21 cellular contexts compared by ENCODE assay signal in the genomic region with DNA sequence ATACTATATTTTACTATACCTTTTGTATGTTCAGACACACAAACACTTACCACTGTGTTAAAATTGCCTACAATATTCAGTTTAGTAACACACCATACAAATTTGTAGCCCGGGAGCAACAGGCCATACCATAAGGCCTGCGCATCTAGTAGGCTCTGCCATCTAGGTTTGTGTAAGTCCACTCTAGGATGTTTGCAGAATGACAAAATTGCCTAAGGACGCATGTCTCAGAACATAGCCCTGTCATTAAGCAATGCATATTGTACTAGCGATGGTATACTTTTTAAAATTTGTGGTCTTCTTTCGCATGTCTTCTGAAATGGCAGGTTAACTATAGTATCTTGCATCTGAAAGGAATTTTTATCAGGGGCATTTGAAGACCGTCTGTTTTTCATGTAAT. TPM values are rescaled to one million over a fixed set of nuclear protein-coding genes. Genes with fewer than 3 reads are reported as not detected.
DNase-seq lines count a peak whose midpoint lies in the region; ATAC-seq, FAIRE-seq and TF ChIP-seq lines count a peak whose summit lies in the region.
"Had no signal": no experiment of that assay in that cellular context is flagged by ENCODE, and none has a peak within 500 bp of the region (broad histone marks: within the 10 kb centered on the region; RNA-seq: fewer than 3 reads in every experiment).

No MANE protein-coding gene starts in this region.

- no peaks in the 10 kb centered on the region for H3K27me3 ChIP-seq in PC-3 (ENCODE audit: low read length)
- no peaks in the 10 kb centered on the region for H3K27me3 ChIP-seq in bronchial epithelial cell (ENCODE audit: control insufficient read depth, insufficient read depth, low read length)
- H3K27me3 ChIP-seq in trophoblast cell (ENCODE audit: insufficient read depth, low read length) = no peaks in the 10 kb centered on the region
- H3K27me3 ChIP-seq: BLaER1 treated with 17β-estradiol and CSF1 and Interleukin-3, amounts not matched to agents 10 nM and 100 nM had no signal

- H2BK5ac ChIP-seq in trophoblast cell (ENCODE audit: low read depth, low read length, poor library complexity) = no peak overlapping the region

- H3K27ac ChIP-seq in PC-3 (ENCODE audit: low read length) (no peak overlapping the region), trophoblast cell (ENCODE audit: low read depth, low read length) (no peak overlapping the region)
- H3K27ac ChIP-seq: 22Rv1; A549; BLaER1 treated with 17β-estradiol and CSF1 and Interleukin-3, amounts not matched to agents 10 nM and 100 nM; C4-2B had no signal

- H3K4me3 ChIP-seq in PC-3 (ENCODE audit: low read length) (no peak overlapping the region), bronchial epithelial cell (ENCODE audit: low read depth, low read length) (no peak overlapping the region), trophoblast cell (ENCODE audit: low read depth, low read length) (no peak overlapping the region)
- H3K4me3 ChIP-seq: A549; BLaER1 treated with 17β-estradiol and CSF1 and Interleukin-3, amounts not matched to agents 10 nM and 100 nM had no signal

- no peak overlapping the region for H3K18ac ChIP-seq in trophoblast cell (ENCODE audit: low read length)

- intact Hi-C loops in PC-3 (cut with micrococcal nuclease) = no loop called here

- no TSS peak for BruUV-seq in PC-3 (replicated peaks; lab: Mats Ljungman, UMichigan)

- no peak overlapping the region for H3K4me2 ChIP-seq in PC-3 (ENCODE audit: low read length)
- H3K4me2 ChIP-seq in trophoblast cell (ENCODE audit: low read length) = no peak overlapping the region
- H3K4me2 ChIP-seq: A549; BLaER1 treated with 17β-estradiol and CSF1 and Interleukin-3, amounts not matched to agents 10 nM and 100 nM had no signal

- H2BK120ac ChIP-seq in trophoblast cell (ENCODE audit: insufficient read depth, low read length, poor library complexity) = no peak overlapping the region

- no peaks in the 10 kb centered on the region for H3K9me2 ChIP-seq in PC-3 (replicated peaks; ENCODE audit: low read length)

- peaks cover 2% of the 10 kb centered on the region for H3K79me1 ChIP-seq in trophoblast cell (ENCODE audit: low read length)

- H2BK12ac ChIP-seq in trophoblast cell (ENCODE audit: low read length) = no peak overlapping the region

- no peak for FAIRE-seq in bronchial epithelial cell (lab: Jason Lieb, UNC)
- FAIRE-seq: A549, D721Med, G401.6, GM12891 had no signal

- H3K36me3 ChIP-seq in PC-3 (ENCODE audit: low read depth, low read length) (no peaks in the 10 kb centered on the region), bronchial epithelial cell (ENCODE audit: control insufficient read depth, insufficient read depth, low read length) (peaks cover 1% of the 10 kb centered on the region), trophoblast cell (ENCODE audit: control insufficient read depth in 1 of 2, insufficient read depth in 2 of 2, low read length in 2 of 2) (no peaks in the 10 kb centered on the region)

- DNase-seq in EL = peak; percentile 13
- peak; percentile 29 for DNase-seq in PC-3
- peak; percentile 48 for DNase-seq in bronchial epithelial cell (ENCODE audit: low read depth)
- peak; percentile 44 to 76 for DNase-seq in trophoblast cell
- DNase-seq in NCI-H2196 treated with DMSO at 0.1 percent for 48 hours (lab: John Stamatoyannopoulos, UW; ENCODE audit: unreplicated experiment) = no peak
- DNase-seq in MV-4-11 (lab: John Stamatoyannopoulos, UW) = no peak
- no peak for DNase-seq in SW480 (ENCODE audit: low spot score)
- DNase-seq: AML-193; Caco-2; Calu3; CD4-positive, alpha-beta T cell; CD8-positive, alpha-beta T cell; DMS79 treated with DMSO at 0.1 percent for 48 hours; GF-D8 had no signal

- H3K14ac ChIP-seq in trophoblast cell (ENCODE audit: low read length) = no peak overlapping the region

- CTCF ChIA-PET in PC-3 (lab: Charles Lee) = no interaction called here

- H3K9ac ChIP-seq in PC-3 (ENCODE audit: low read length) = no peak overlapping the region
- H3K9ac ChIP-seq in trophoblast cell (ENCODE audit: low read length) = no peak overlapping the region
- H3K9ac ChIP-seq: BLaER1 treated with 17β-estradiol and CSF1 and Interleukin-3, amounts not matched to agents 10 nM and 100 nM had no signal

- no peaks in the 10 kb centered on the region for H3F3A ChIP-seq in PC-3 (ENCODE audit: low read length, unreplicated experiment)

- TF ChIP-seq CTCF in PC-3 (conservative IDR thresholded peaks at IDR 0.05; ENCODE audit: low read depth, low read length) (no peak), bronchial epithelial cell (IDR thresholded peaks at IDR 0.05; ENCODE audit: insufficient read depth, low read length, severe bottlenecking) (no peak)

- no peak overlapping the region for H3K4ac ChIP-seq in trophoblast cell (ENCODE audit: low read depth, low read length)

- no peak overlapping the region for H4K8ac ChIP-seq in trophoblast cell (ENCODE audit: low read depth, low read length)

- WGBS in trophoblast cell (ENCODE audit: extremely low coverage, insufficient coverage, insufficient read length) = no CpG with 5 or more reads among the region's 6 CpGs

- no peak overlapping the region for H4K12ac ChIP-seq in trophoblast cell (ENCODE audit: low read depth, low read length)

- H3K79me2 ChIP-seq in PC-3 (ENCODE audit: low read length) (no peaks in the 10 kb centered on the region), trophoblast cell (ENCODE audit: control insufficient read depth, insufficient read depth, low read length, poor library complexity) (no peaks in the 10 kb centered on the region)

- POLR2A ChIA-PET in PC-3 (lab: Charles Lee; ENCODE audit: unreplicated experiment) = no interaction called here

- no peak overlapping the region for H3K23ac ChIP-seq in trophoblast cell (ENCODE audit: low read length)

- H4K20me1 ChIP-seq in PC-3 (ENCODE audit: low read length) = no peaks in the 10 kb centered on the region
- H4K20me1 ChIP-seq: BLaER1 treated with 17β-estradiol and CSF1 and Interleukin-3, amounts not matched to agents 10 nM and 100 nM had no signal

- ATAC-seq in PC-3 = no peak
- ATAC-seq: A549; CD8-positive, alpha-beta T cell had no signal

- H2AFZ ChIP-seq in PC-3 (ENCODE audit: low read length) (no peak overlapping the region), trophoblast cell (ENCODE audit: insufficient read depth, low read length, poor library complexity) (no peak overlapping the region)

- H3K4me1 ChIP-seq in PC-3 (ENCODE audit: insufficient read depth, low read length) (no peaks in the 10 kb centered on the region), trophoblast cell (ENCODE audit: control insufficient read depth in 1 of 2, insufficient read depth in 2 of 2, low read length in 2 of 2) (no peaks in the 10 kb centered on the region)
- H3K4me1 ChIP-seq: A549; BLaER1 treated with 17β-estradiol and CSF1 and Interleukin-3, amounts not matched to agents 10 nM and 100 nM; Caco-2 had no signal

- no peak overlapping the region for H2AK5ac ChIP-seq in trophoblast cell (ENCODE audit: low read length)

- H3K9me3 ChIP-seq in PC-3 (ENCODE audit: low read length) = no peaks in the 10 kb centered on the region
- H3K9me3 ChIP-seq in trophoblast cell (ENCODE audit: insufficient read depth, low read depth, low read length) = no peaks in the 10 kb centered on the region
- H3K9me3 ChIP-seq: A549 had no signal

- H4K91ac ChIP-seq in trophoblast cell (ENCODE audit: low read depth, low read length) = no peak overlapping the region

RNA-seq across cellular contexts. Expression of a gene that starts 26.6 kb away (rescaled TPM):
- total RNA-seq in PC-3 (2014; rRNA removed) (13.9 and 25.3 TPM in 2 replicates), bronchial epithelial cell (30.8 and 50.4 TPM in 2 replicates)
- 58.6 and 61.6 TPM in 2 replicates for polyA plus RNA-seq in trophoblast cell (2013)

Comparison
In these comparisons a context has a peak if more than half of its experiments do, and no peak if none do; other contexts are left out.
1. DNase-seq: peak in EL (single experiment), PC-3 (single experiment), bronchial epithelial cell (single experiment) and trophoblast cell (2 of 2); none in NCI-H2196 treated with DMSO at 0.1 percent for 48 hours (single experiment), MV-4-11 (single experiment) and SW480 (single experiment).